In genomic region chr2:224930990-224931389, GRCh38 we compare ENCODE assay signal across 11 cellular contexts.
A peak's percentile ranks its signal among the peaks of the same experiment; 100 is the strongest.
DNase-seq lines count a peak whose midpoint lies in the region; ATAC-seq and TF ChIP-seq lines count a peak whose summit lies in the region.
"Had no signal": no experiment of that assay in that cellular context is flagged by ENCODE, and none has a peak within 500 bp of the region (broad histone marks: within the 10 kb centered on the region; RNA-seq: fewer than 3 reads in every experiment).

No MANE protein-coding gene starts in this region.

- H3K36me3 Mint-ChIP-seq in activated T-helper 1 cell treated with anti-CD3 and anti-CD28 coated beads, Interleukin-12 subunit alpha, Interleukin-12 subunit beta, Interleukin-2, Interleukin-4 antibody, amounts not matched to agents 30 ng/mL and 10 ng/mL and 1 ng/mL, durations not matched to agents 14 hours and 24 hours and 36 hours (ENCODE audit: low read depth), result peaks cover 62% of the 10 kb centered on the region
- H3K36me3 Mint-ChIP-seq in natural killer cell treated with Interleukin-12 subunit alpha and Interleukin-12 subunit beta and Interleukin-15 and Interleukin-18, amount 100 ng/mL, for 72 hours, result peaks cover 53% of the 10 kb centered on the region
- H3K36me3 Mint-ChIP-seq: mesothelial cell of epicardium had no signal

- no peaks in the 10 kb centered on the region for H3K27me3 Mint-ChIP-seq in activated T-helper 1 cell treated with anti-CD3 and anti-CD28 coated beads, Interleukin-12 subunit alpha, Interleukin-12 subunit beta, Interleukin-2, Interleukin-4 antibody, amounts not matched to agents 30 ng/mL and 10 ng/mL and 1 ng/mL, durations not matched to agents 14 hours and 24 hours and 36 hours (ENCODE audit: insufficient read depth)
- no peaks in the 10 kb centered on the region for H3K27me3 Mint-ChIP-seq in natural killer cell treated with Interleukin-12 subunit alpha and Interleukin-12 subunit beta and Interleukin-15 and Interleukin-18, amount 100 ng/mL, for 72 hours

- ATAC-seq in HG03159 (IDR thresholded peaks at IDR 0.05; ENCODE audit: unreplicated experiment), result peak; percentile 43
- no peak for ATAC-seq in natural killer cell treated with Interleukin-12 subunit alpha and Interleukin-12 subunit beta and Interleukin-15 and Interleukin-18, amount 100 ng/mL, for 72 hours

- CTCF ChIA-PET in GM10248 (lab: Yijun Ruan, JAX), result interaction anchor here (1.0 to 6.2 kb wide), 4 partner anchors 8 to 71 kb away, joined by 3 to 59 read pairs (median 10); no protein-coding TSS in a partner anchor

- POLR2A ChIA-PET in GM10248 (lab: Yijun Ruan, JAX), result no interaction called here

- H3K4me1 Mint-ChIP-seq in activated T-helper 1 cell treated with anti-CD3 and anti-CD28 coated beads, Interleukin-12 subunit alpha, Interleukin-12 subunit beta, Interleukin-2, Interleukin-4 antibody, amounts not matched to agents 30 ng/mL and 10 ng/mL and 1 ng/mL, durations not matched to agents 14 hours and 24 hours and 36 hours (ENCODE audit: low read depth), result peaks cover 95% of the 10 kb centered on the region
- H3K4me1 Mint-ChIP-seq in natural killer cell treated with Interleukin-12 subunit alpha and Interleukin-12 subunit beta and Interleukin-15 and Interleukin-18, amount 100 ng/mL, for 72 hours (ENCODE audit: low read depth in 2 of 2), result peaks cover 88 to 93% of the 10 kb centered on the region in 2 donors

- peak overlapping the region; percentile 84 for H3K27ac Mint-ChIP-seq in activated T-helper 1 cell treated with anti-CD3 and anti-CD28 coated beads, Interleukin-12 subunit alpha, Interleukin-12 subunit beta, Interleukin-2, Interleukin-4 antibody, amounts not matched to agents 30 ng/mL and 10 ng/mL and 1 ng/mL, durations not matched to agents 14 hours and 24 hours and 36 hours
- peak overlapping the region; percentile 96 to 98 for H3K27ac Mint-ChIP-seq in natural killer cell treated with Interleukin-12 subunit alpha and Interleukin-12 subunit beta and Interleukin-15 and Interleukin-18, amount 100 ng/mL, for 72 hours
- H3K27ac Mint-ChIP-seq: mesothelial cell of epicardium had no signal

- TF ChIP-seq CTCF in GM10248 (IDR thresholded peaks at IDR 0.05; ENCODE audit: control extremely low read depth, extremely low read depth, low read depth, missing control alignments), result peak; percentile 49

- intact Hi-C loops in activated T-helper 1 cell treated with anti-CD3 and anti-CD28 coated beads, Interleukin-12 subunit alpha, Interleukin-12 subunit beta, Interleukin-2, Interleukin-4 antibody, amounts not matched to agents 30 ng/mL and 10 ng/mL and 1 ng/mL, durations not matched to agents 14 hours and 24 hours and 36 hours (cut with micrococcal nuclease), result loop anchor here (1.0 to 10.0 kb wide), 3 partner anchors 71 to 1864 kb away; partner anchors contain the start of gene IRS1

- H3K9me3 Mint-ChIP-seq in activated T-helper 1 cell treated with anti-CD3 and anti-CD28 coated beads, Interleukin-12 subunit alpha, Interleukin-12 subunit beta, Interleukin-2, Interleukin-4 antibody, amounts not matched to agents 30 ng/mL and 10 ng/mL and 1 ng/mL, durations not matched to agents 14 hours and 24 hours and 36 hours, result no peaks in the 10 kb centered on the region
- no peaks in the 10 kb centered on the region for H3K9me3 Mint-ChIP-seq in natural killer cell treated with Interleukin-12 subunit alpha and Interleukin-12 subunit beta and Interleukin-15 and Interleukin-18, amount 100 ng/mL, for 72 hours
- H3K9me3 Mint-ChIP-seq: mesothelial cell of epicardium had no signal

- DNase-seq in GM10248 (ENCODE audit: extremely low spot score) (no peak), RKO (ENCODE audit: low spot score) (no peak), dermis blood vessel endothelial cell (no peak), DMS114 treated with DMSO at 0.1 percent for 48 hours (lab: John Stamatoyannopoulos, UW; ENCODE audit: unreplicated experiment) (no peak), NCI-H1417 treated with DMSO at 0.1 percent for 48 hours (lab: John Stamatoyannopoulos, UW) (no peak)
- DNase-seq in activated T-helper 1 cell treated with anti-CD3 and anti-CD28 coated beads, Interleukin-12 subunit alpha, Interleukin-12 subunit beta, Interleukin-2, Interleukin-4 antibody, amounts not matched to agents 30 ng/mL and 10 ng/mL and 1 ng/mL, durations not matched to agents 14 hours and 24 hours and 36 hours (ENCODE audit: low spot score), result no peak
- no peak for DNase-seq in natural killer cell treated with Interleukin-12 subunit alpha and Interleukin-12 subunit beta and Interleukin-15 and Interleukin-18, amount 100 ng/mL, for 72 hours (ENCODE audit: low spot score)
- DNase-seq: NCI-H2081 treated with DMSO at 0.1 percent for 48 hours, small intestine had no signal

- H3K4me3 Mint-ChIP-seq in activated T-helper 1 cell treated with anti-CD3 and anti-CD28 coated beads, Interleukin-12 subunit alpha, Interleukin-12 subunit beta, Interleukin-2, Interleukin-4 antibody, amounts not matched to agents 30 ng/mL and 10 ng/mL and 1 ng/mL, durations not matched to agents 14 hours and 24 hours and 36 hours, result peak overlapping the region; percentile 63
- H3K4me3 Mint-ChIP-seq in natural killer cell treated with Interleukin-12 subunit alpha and Interleukin-12 subunit beta and Interleukin-15 and Interleukin-18, amount 100 ng/mL, for 72 hours, result peak overlapping the region; percentile 84
- H3K4me3 Mint-ChIP-seq: mesothelial cell of epicardium had no signal
